8 cellular contexts compared by ENCODE assay signal in genomic region chr2:44715671-44716077, GRCh38.
DNase-seq lines count a peak whose midpoint lies in the region; ATAC-seq and TF ChIP-seq lines count a peak whose summit lies in the region.

No MANE protein-coding gene starts in this region.

- DNase-seq in AG09309 (ENCODE audit: low read depth), result peak; percentile 47
- DNase-seq in HFFc6, result peak; percentile 60
- peak; percentile 17 for DNase-seq in hepatocyte (ENCODE audit: low spot score)
- DNase-seq in activated CD8-positive, alpha-beta T cell treated with anti-CD3 and anti-CD28 coated beads, Interleukin-2, amount 10 ng/mL, durations not matched to agents 7 days and 5 days, result no peak
- no peak for DNase-seq in stimulated activated CD4-positive, alpha-beta T cell treated with anti-CD3 and anti-CD28 coated beads, Interleukin-4, amount 100 ng/mL, for 4 hours

- no peak overlapping the region for H3K4me3 ChIP-seq in AG09309 (ENCODE audit: control insufficient read depth, low read depth, low read length)
- H3K4me3 ChIP-seq in SU-DHL-6 (ENCODE audit: insufficient read depth, low read length, poor library complexity, severe bottlenecking), result no peak overlapping the region
- no peak overlapping the region for H3K4me3 ChIP-seq in hepatocyte

- H3K27ac ChIP-seq in SU-DHL-6 (ENCODE audit: low read depth, low read length) (no peak overlapping the region), hepatocyte (no peak overlapping the region)

- H2AFZ ChIP-seq in SU-DHL-6 (ENCODE audit: low read depth, low read length, severe bottlenecking) (no peak overlapping the region), hepatocyte (no peak overlapping the region)

- H3K9ac ChIP-seq in SU-DHL-6 (ENCODE audit: low read length), result no peak overlapping the region

- H3K9me3 ChIP-seq in SU-DHL-6 (ENCODE audit: insufficient read depth, low read length), result no peaks in the 10 kb centered on the region
- no peaks in the 10 kb centered on the region for H3K9me3 ChIP-seq in hepatocyte (ENCODE audit: low read depth)

- H3K9me2 ChIP-seq in SU-DHL-6 (replicated peaks; ENCODE audit: insufficient read depth, low read length) (no peaks in the 10 kb centered on the region), hepatocyte (replicated peaks; ENCODE audit: insufficient read depth) (no peaks in the 10 kb centered on the region)

- H3K36me3 ChIP-seq in SU-DHL-6 (ENCODE audit: low read length) (no peaks in the 10 kb centered on the region), hepatocyte (replicated peaks; ENCODE audit: insufficient read depth, low read depth) (no peaks in the 10 kb centered on the region)

- no peaks in the 10 kb centered on the region for H4K20me1 ChIP-seq in SU-DHL-6 (ENCODE audit: low read depth, low read length)
- H4K20me1 ChIP-seq in hepatocyte (ENCODE audit: insufficient read depth, poor library complexity, severe bottlenecking), result no peaks in the 10 kb centered on the region

- H3K4me2 ChIP-seq in SU-DHL-6 (ENCODE audit: low read depth, low read length, poor library complexity, severe bottlenecking), result no peak overlapping the region
- no peak overlapping the region for H3K4me2 ChIP-seq in hepatocyte

- H3K36me3 Mint-ChIP-seq in HFFc6 (ENCODE audit: low read depth), result no peaks in the 10 kb centered on the region
- no peaks in the 10 kb centered on the region for H3K36me3 Mint-ChIP-seq in activated CD8-positive, alpha-beta T cell treated with anti-CD3 and anti-CD28 coated beads, Interleukin-2, amount 10 ng/mL, durations not matched to agents 7 days and 5 days (ENCODE audit: low read depth)

- H3K4me1 ChIP-seq in hepatocyte (ENCODE audit: insufficient read depth), result no peaks in the 10 kb centered on the region

- H3K4me1 Mint-ChIP-seq in HFFc6 (ENCODE audit: low read depth), result peaks cover 12% of the 10 kb centered on the region
- H3K4me1 Mint-ChIP-seq in activated CD8-positive, alpha-beta T cell treated with anti-CD3 and anti-CD28 coated beads, Interleukin-2, amount 10 ng/mL, durations not matched to agents 7 days and 5 days (ENCODE audit: low read depth), result peaks cover 5% of the 10 kb centered on the region

- no peak overlapping the region for H3K4me3 Mint-ChIP-seq in HFFc6
- H3K4me3 Mint-ChIP-seq in activated CD8-positive, alpha-beta T cell treated with anti-CD3 and anti-CD28 coated beads, Interleukin-2, amount 10 ng/mL, durations not matched to agents 7 days and 5 days, result no peak overlapping the region

- peaks cover 2% of the 10 kb centered on the region for H3K27me3 Mint-ChIP-seq in HFFc6 (ENCODE audit: insufficient read depth)
- no peaks in the 10 kb centered on the region for H3K27me3 Mint-ChIP-seq in activated CD8-positive, alpha-beta T cell treated with anti-CD3 and anti-CD28 coated beads, Interleukin-2, amount 10 ng/mL, durations not matched to agents 7 days and 5 days (ENCODE audit: low read depth)

- peaks cover 17% of the 10 kb centered on the region; the same call in 1 of the 2 replicates for H3F3A ChIP-seq in SU-DHL-6 (ENCODE audit: insufficient read depth)

- no peaks in the 10 kb centered on the region for H3K9me3 Mint-ChIP-seq in HFFc6
- no peaks in the 10 kb centered on the region for H3K9me3 Mint-ChIP-seq in activated CD8-positive, alpha-beta T cell treated with anti-CD3 and anti-CD28 coated beads, Interleukin-2, amount 10 ng/mL, durations not matched to agents 7 days and 5 days (ENCODE audit: insufficient read depth)

- H3K27me3 ChIP-seq in SU-DHL-6 (ENCODE audit: low read length) (no peaks in the 10 kb centered on the region), hepatocyte (no peaks in the 10 kb centered on the region)

- H3K79me2 ChIP-seq in SU-DHL-6 (ENCODE audit: insufficient read depth, low read length) (no peaks in the 10 kb centered on the region), hepatocyte (no peaks in the 10 kb centered on the region)

- POLR2A ChIA-PET in activated CD8-positive, alpha-beta T cell treated with anti-CD3 and anti-CD28 coated beads, Interleukin-2, amount 10 ng/mL, durations not matched to agents 7 days and 5 days (lab: Charles Lee), result no interaction called here

- WGBS in hepatocyte (ENCODE audit: low lambda C conversion rate, missing lambda C conversion rate), result 62% methylated on average over 3 of the region's 3 CpGs

- CTCF ChIA-PET in activated CD8-positive, alpha-beta T cell treated with anti-CD3 and anti-CD28 coated beads, Interleukin-2, amount 10 ng/mL, durations not matched to agents 7 days and 5 days (lab: Charles Lee), result interaction anchor here (0.9 kb wide), 1 partner anchor 236 kb away, joined by 3 read pairs; no protein-coding TSS in a partner anchor

- ATAC-seq in activated CD8-positive, alpha-beta T cell treated with anti-CD3 and anti-CD28 coated beads, Interleukin-2, amount 10 ng/mL, durations not matched to agents 7 days and 5 days, result no peak
- ATAC-seq in GM18511 (IDR thresholded peaks at IDR 0.05; ENCODE audit: unreplicated experiment), result no peak
- no peak for ATAC-seq in HG03521 (IDR thresholded peaks at IDR 0.05; ENCODE audit: unreplicated experiment)

- peak overlapping the region; percentile 28; the same call in 1 of the 2 replicates for H3K27ac Mint-ChIP-seq in HFFc6
- no peak overlapping the region for H3K27ac Mint-ChIP-seq in activated CD8-positive, alpha-beta T cell treated with anti-CD3 and anti-CD28 coated beads, Interleukin-2, amount 10 ng/mL, durations not matched to agents 7 days and 5 days

- TF ChIP-seq CTCF in AG09309 (IDR thresholded peaks at IDR 0.05; ENCODE audit: control insufficient read depth, insufficient read depth, low read depth, low read length, missing control alignments) (peak; percentile 79), HFFc6 (IDR thresholded peaks at IDR 0.05) (peak; percentile 75), SU-DHL-6 (IDR thresholded peaks at IDR 0.05; ENCODE audit: insufficient read depth, low read length, poor library complexity, severe bottlenecking) (peak; percentile 21), hepatocyte (IDR thresholded peaks at IDR 0.05; ENCODE audit: poor library complexity) (peak; percentile 35)

Comparison
In these comparisons a context has a peak if more than half of its experiments do, and no peak if none do; other contexts are left out.
1. DNase-seq: peak in AG09309 (single experiment), HFFc6 (single experiment) and hepatocyte (single experiment); none in activated CD8-positive, alpha-beta T cell treated with anti-CD3 and anti-CD28 coated beads, Interleukin-2, amount 10 ng/mL, durations not matched to agents 7 days and 5 days (single experiment) and stimulated activated CD4-positive, alpha-beta T cell treated with anti-CD3 and anti-CD28 coated beads, Interleukin-4, amount 100 ng/mL, for 4 hours (0 of 2).
2. CTCF ChIP-seq: peak in every context shown above with its lines; median percentile 79 in AG09309; 75 in HFFc6; 35 in hepatocyte; 21 in SU-DHL-6.